In genomic region chr17:40177275-40177874, GRCh38 we compare ENCODE assay signal across 8 cellular contexts. TPM values are rescaled to one million over a fixed set of nuclear protein-coding genes. Genes with fewer than 3 reads are reported as not detected.
DNase-seq lines count a peak whose midpoint lies in the region; ATAC-seq lines count a peak whose summit lies in the region.

TSS of gene RAPGEFL1 (plus strand) at chr17:40177470. CDS start at chr17:40177862, 392 bp downstream.

- peak within 1 kb of the TSS; percentile 61 for H3K27ac ChIP-seq in temporal lobe (ENCODE audit: low read depth, low read length)

- DNase-seq in DMS 273 treated with DMSO at 0.1 percent for 48 hours (lab: John Stamatoyannopoulos, UW) (peak; percentile 71), RPMI7951 (ENCODE audit: low read depth) (peak; percentile 15), foreskin melanocyte (peak; percentile 44), occipital lobe (lab: John Stamatoyannopoulos, UW) (peak; percentile 53)
- peak; percentile 72 for DNase-seq in activated gamma-delta T cell treated with anti-CD3 and anti-CD28 coated beads, Interleukin-2, amount 50 U/mL, for 16 hours (ENCODE audit: low read depth)

- ATAC-seq in HG03175 (IDR thresholded peaks at IDR 0.05; ENCODE audit: unreplicated experiment): peak; percentile 55
- no peak for ATAC-seq in HG02938 (IDR thresholded peaks at IDR 0.05; ENCODE audit: unreplicated experiment)

RNA-seq across cellular contexts. Expression of gene RAPGEFL1, which starts in this region (rescaled TPM):
- 0.10 and 0.60 TPM in 2 replicates for total RNA-seq in RPMI7951 (2014; rRNA removed; shearing (Covaris generic))
- 17.0 TPM for total RNA-seq in occipital lobe
- total RNA-seq in temporal lobe: 15.5 TPM

Comparison
In these comparisons a context has a peak if more than half of its experiments do, and no peak if none do; other contexts are left out.
1. RNA of gene RAPGEFL1 (total RNA-seq): 17.0 TPM in occipital lobe (single experiment) and 15.5 TPM in temporal lobe (single experiment); 0.10 to 0.60 TPM in RPMI7951; every median in the first group is over 10 times any median in the second.
2. Peak in DNase-seq in RPMI7951; RNA of the gene not detected or under 1 TPM.
3. DNase-seq: peak in every context shown above with its lines; median percentile 72 in activated gamma-delta T cell treated with anti-CD3 and anti-CD28 coated beads, Interleukin-2, amount 50 U/mL, for 16 hours; 71 in DMS 273 treated with DMSO at 0.1 percent for 48 hours; 53 in occipital lobe; 44 in foreskin melanocyte; 15 in RPMI7951.